16 cellular contexts compared by ENCODE assay signal in the genomic region with DNA sequence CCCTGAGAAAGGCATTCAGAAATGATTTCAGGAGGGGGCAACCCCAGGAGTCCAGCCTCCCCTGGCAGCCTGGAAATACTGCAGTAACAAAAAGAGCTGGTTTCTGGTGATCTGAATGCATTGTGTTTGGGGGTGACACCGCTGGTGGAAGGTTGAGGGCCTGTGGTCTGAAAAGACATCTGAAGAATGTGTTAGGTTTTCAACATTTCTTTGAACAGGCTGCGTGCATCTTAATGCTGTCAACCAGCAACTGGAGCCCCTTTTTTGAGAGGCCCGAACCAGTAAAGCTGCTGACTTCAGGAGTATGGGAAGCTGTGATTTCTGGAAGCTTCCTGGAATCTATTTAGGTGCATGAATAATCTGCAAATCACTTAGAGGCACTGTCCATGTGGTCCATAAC. TPM values are rescaled to one million over a fixed set of nuclear protein-coding genes. Genes with fewer than 3 reads are reported as not detected.
DNase-seq lines count a peak whose midpoint lies in the region; ATAC-seq and TF ChIP-seq lines count a peak whose summit lies in the region.
"Had no signal": no experiment of that assay in that cellular context is flagged by ENCODE, and none has a peak within 500 bp of the region (broad histone marks: within the 10 kb centered on the region; RNA-seq: fewer than 3 reads in every experiment).

No MANE protein-coding gene starts in this region.

- H3K18ac ChIP-seq in neuronal stem cell (ENCODE audit: low read length), result no peak overlapping the region

- no peak overlapping the region for H3K4me2 ChIP-seq in neuronal stem cell (ENCODE audit: insufficient read depth, low read length, poor library complexity, severe bottlenecking)
- H3K4me2 ChIP-seq: GM23338, KMS-11 had no signal

- H3K4me1 ChIP-seq in SJSA1 (replicated peaks) (peaks cover 39% of the 10 kb centered on the region), neuronal stem cell (ENCODE audit: control insufficient read depth in 2 of 2, insufficient read depth in 1 of 2, low read depth in 1 of 2, low read length in 2 of 2) (peaks cover 11 to 17% of the 10 kb centered on the region in 2 donors)

- peaks cover 24% of the 10 kb centered on the region for H3K36me3 ChIP-seq in SJSA1
- peaks cover 14 to 27% of the 10 kb centered on the region in 2 donors for H3K36me3 ChIP-seq in neuronal stem cell (replicated peaks in 1 of 2; ENCODE audit: control insufficient read depth in 2 of 2, insufficient read depth in 2 of 2, low read length in 2 of 2)

- H2BK5ac ChIP-seq in neuronal stem cell (ENCODE audit: low read length), result no peak overlapping the region

- H2BK12ac ChIP-seq in neuronal stem cell (ENCODE audit: low read length), result no peak overlapping the region

- H2AK5ac ChIP-seq in neuronal stem cell (ENCODE audit: low read depth, low read length), result no peak overlapping the region

- WGBS in neuronal stem cell (ENCODE audit: extremely low coverage in 2 of 2, insufficient read length in 2 of 2, insufficient replicate concordance in 1 of 2), 2 donors, result no CpG with 5 or more reads among the region's 3 CpGs

- no peak overlapping the region for H3K14ac ChIP-seq in neuronal stem cell (ENCODE audit: low read length)

- H2AFZ ChIP-seq in neuronal stem cell (ENCODE audit: low read length), result peak overlapping the region; percentile 31
- H2AFZ ChIP-seq: GM23338 had no signal

- H3K27ac ChIP-seq in SJSA1, result peak overlapping the region; percentile 80
- no peak overlapping the region for H3K27ac ChIP-seq in neuronal stem cell (replicated peaks; ENCODE audit: low read length)
- H3K27ac ChIP-seq: KMS-11 had no signal

- H3K79me1 ChIP-seq in neuronal stem cell (ENCODE audit: low read depth, low read length), result no peaks in the 10 kb centered on the region

- peak; percentile 60 to 62 for DNase-seq in SJSA1 (ENCODE audit: low read depth in 1 of 2, low spot score in 2 of 2)
- peak; percentile 86 for DNase-seq in choroid plexus epithelial cell (ENCODE audit: low read depth)
- no peak for DNase-seq in neuronal stem cell (ENCODE audit: low spot score)
- DNase-seq in activated naive CD4-positive, alpha-beta T cell (lab: John Stamatoyannopoulos, UW), result no peak
- DNase-seq in DMS53 treated with DMSO at 0.1 percent for 48 hours (lab: John Stamatoyannopoulos, UW; ENCODE audit: unreplicated experiment), result no peak
- DNase-seq: ACHN; BE2C; CD4-positive, alpha-beta T cell; NCI-H1048; NCI-H146; NCI-H2081 treated with DMSO at 0.1 percent for 48 hours; NCI-H524 had no signal

- H3K4me3 ChIP-seq in SJSA1, result no peak overlapping the region
- H3K4me3 ChIP-seq in choroid plexus epithelial cell (ENCODE audit: low read depth, low read length), result no peak overlapping the region
- no peak overlapping the region for H3K4me3 ChIP-seq in neuronal stem cell (ENCODE audit: low read length in 2 of 2)
- H3K4me3 ChIP-seq: GM23338 had no signal

- no peak overlapping the region for H3K9ac ChIP-seq in neuronal stem cell (ENCODE audit: low read depth, low read length, poor library complexity)
- H3K9ac ChIP-seq: KMS-11 had no signal

- ATAC-seq in HG02885 (IDR thresholded peaks at IDR 0.05; ENCODE audit: poor library complexity, unreplicated experiment) (no peak), GM21619 (IDR thresholded peaks at IDR 0.05; ENCODE audit: unreplicated experiment) (no peak)
- ATAC-seq: GM23338 had no signal

- H4K8ac ChIP-seq in neuronal stem cell (ENCODE audit: low read depth, low read length), result no peak overlapping the region

- H3K4ac ChIP-seq in neuronal stem cell (ENCODE audit: low read length), result no peak overlapping the region

- H3K27me3 ChIP-seq in SJSA1 (replicated peaks) (no peaks in the 10 kb centered on the region), neuronal stem cell (ENCODE audit: control insufficient read depth in 3 of 3, insufficient read depth in 3 of 3, low read depth in 1 of 3, low read length in 3 of 3) (peaks cover 0 to 2% (median 0%) of the 10 kb centered on the region in 3 experiments)
- H3K27me3 ChIP-seq: BE2C had no signal

- H2BK15ac ChIP-seq in neuronal stem cell (ENCODE audit: low read length), result no peak overlapping the region

- no peak overlapping the region for H3K23ac ChIP-seq in neuronal stem cell (ENCODE audit: low read depth, low read length, poor library complexity)

- no peak for TF ChIP-seq CTCF in choroid plexus epithelial cell (conservative IDR thresholded peaks at IDR 0.05; ENCODE audit: low read depth, low read length)

- no peak overlapping the region for H4K91ac ChIP-seq in neuronal stem cell (ENCODE audit: low read depth, low read length, poor library complexity)

- no peak overlapping the region for H2BK120ac ChIP-seq in neuronal stem cell (ENCODE audit: low read depth, low read length)

- no peaks in the 10 kb centered on the region for H3K9me3 ChIP-seq in SJSA1 (replicated peaks)
- H3K9me3 ChIP-seq in neuronal stem cell (replicated peaks in 1 of 2; ENCODE audit: control insufficient read depth in 2 of 2, insufficient read depth in 1 of 2, low read depth in 1 of 2, low read length in 2 of 2), result peaks cover 0 to 3% of the 10 kb centered on the region in 2 donors
- H3K9me3 ChIP-seq: BE2C had no signal

RNA-seq across cellular contexts. Expression of gene ATP5PO, which starts 17.1 kb away (rescaled TPM):
- 276 and 326 TPM in 2 replicates for total RNA-seq in SJSA1 (2014; rRNA removed; shearing (Covaris generic))
- polyA plus RNA-seq in neuronal stem cell (2013, experiment 1 of 2), result 378 TPM
- 387 TPM for polyA plus RNA-seq in neuronal stem cell (2013, experiment 2 of 2)

Comparison
In these comparisons a context has a peak if more than half of its experiments do, and no peak if none do; other contexts are left out.
1. DNase-seq: peak in SJSA1 (2 of 2) and choroid plexus epithelial cell (single experiment); none in neuronal stem cell (single experiment), activated naive CD4-positive, alpha-beta T cell (0 of 4) and DMS53 treated with DMSO at 0.1 percent for 48 hours (single experiment).